In the genomic region with DNA sequence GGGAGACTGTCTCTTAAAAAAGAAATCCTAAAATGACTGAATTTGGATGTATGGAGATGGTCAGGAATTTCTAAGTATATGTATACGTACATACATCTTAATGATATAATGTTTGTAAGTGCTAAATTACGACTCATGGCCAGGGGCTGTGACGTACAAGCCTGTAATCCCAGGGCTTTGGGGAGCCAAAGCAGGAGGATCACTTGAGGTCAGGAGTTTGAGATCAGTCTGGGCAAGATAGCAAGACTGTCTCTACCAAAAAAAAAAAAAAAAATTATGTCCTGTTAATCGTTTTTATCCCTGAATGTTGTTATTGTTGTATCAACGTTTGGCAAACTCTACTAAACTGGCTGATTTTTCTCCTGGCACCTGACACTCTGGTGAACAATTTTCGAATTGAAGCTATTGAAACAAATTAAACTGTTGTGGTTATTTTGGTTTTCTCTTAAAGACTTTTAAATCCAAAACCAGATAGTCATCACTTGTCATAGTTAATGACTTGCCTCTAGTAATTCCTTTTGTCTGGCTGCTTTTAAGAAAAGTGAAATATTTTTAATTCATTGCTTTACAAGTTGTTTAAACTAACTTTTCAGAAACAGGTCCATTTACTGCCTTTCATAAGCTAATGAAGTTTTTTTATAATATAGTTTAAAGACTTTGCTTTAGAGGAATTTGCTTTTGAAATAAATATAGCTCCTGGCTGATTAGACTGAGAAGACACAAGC, we compare ENCODE assay signal across 11 cellular contexts. TPM values are rescaled to one million over a fixed set of nuclear protein-coding genes. Genes with fewer than 3 reads are reported as not detected.
DNase-seq lines count a peak whose midpoint lies in the region; ATAC-seq and TF ChIP-seq lines count a peak whose summit lies in the region.
"Had no signal": no experiment of that assay in that cellular context is flagged by ENCODE, and none has a peak within 500 bp of the region (broad histone marks: within the 10 kb centered on the region; RNA-seq: fewer than 3 reads in every experiment).

No MANE protein-coding gene starts in this region.

- H3K4me3 ChIP-seq in CD4-positive, alpha-beta memory T cell (ENCODE audit: low read length in 2 of 2), result no peak overlapping the region
- H3K4me3 ChIP-seq in adipocyte (ENCODE audit: low read length), result peak overlapping the region; percentile 100
- H3K4me3 ChIP-seq in ovary, result no peak overlapping the region
- H3K4me3 ChIP-seq: skin epidermis had no signal

- H3K27ac Mint-ChIP-seq in CD4-positive, alpha-beta memory T cell, result peak overlapping the region in 4 of 7 donors; percentile 31 to 83 (median 46)
- H3K27ac Mint-ChIP-seq in naive thymus-derived CD8-positive, alpha-beta T cell, result peak overlapping the region in 5 of 10 donors; percentile 7 to 77 (median 49)

- H3K4me1 ChIP-seq in CD4-positive, alpha-beta memory T cell (ENCODE audit: insufficient read depth, low read length), result peaks cover 91% of the 10 kb centered on the region
- peaks cover 73% of the 10 kb centered on the region for H3K4me1 ChIP-seq in adipocyte (ENCODE audit: control insufficient read depth, insufficient read depth, low read length)
- H3K4me1 ChIP-seq in ovary (ENCODE audit: insufficient read depth), result peaks cover 12% of the 10 kb centered on the region

- no peaks in the 10 kb centered on the region for H3K27me3 Mint-ChIP-seq in CD4-positive, alpha-beta memory T cell
- no peaks in the 10 kb centered on the region for H3K27me3 Mint-ChIP-seq in naive thymus-derived CD8-positive, alpha-beta T cell

- no peak for DNase-seq in CD4-positive, alpha-beta memory T cell
- DNase-seq in M059J (ENCODE audit: low read depth), result peak; percentile 56
- DNase-seq in adipocyte (ENCODE audit: low read depth), result no peak
- no peak for DNase-seq in naive thymus-derived CD8-positive, alpha-beta T cell
- DNase-seq in NK-92 treated with Interleukin-12 subunit alpha and Interleukin-12 subunit beta, amount 100 ng/mL, for 24 hours (lab: John Stamatoyannopoulos, UW), result no peak
- no peak for DNase-seq in ovary
- DNase-seq in D341Med (ENCODE audit: low spot score), result no peak
- DNase-seq in COLO668 (lab: John Stamatoyannopoulos, UW; ENCODE audit: unreplicated experiment), result no peak
- DNase-seq: left ventricle myocardium superior, NCI-H345 had no signal

- no peaks in the 10 kb centered on the region for H3K27me3 ChIP-seq in CD4-positive, alpha-beta memory T cell (ENCODE audit: insufficient read depth, low read length)
- H3K27me3 ChIP-seq in adipocyte (replicated peaks; ENCODE audit: control insufficient read depth, insufficient read depth, low read length) (no peaks in the 10 kb centered on the region), ovary (no peaks in the 10 kb centered on the region)

- H3K9me3 Mint-ChIP-seq in CD4-positive, alpha-beta memory T cell, result no peaks in the 10 kb centered on the region
- no peaks in the 10 kb centered on the region for H3K9me3 Mint-ChIP-seq in naive thymus-derived CD8-positive, alpha-beta T cell

- intact Hi-C loops in CD4-positive, alpha-beta memory T cell (cut with micrococcal nuclease), result loop anchor here (10.0 kb wide), 1 partner anchor 125 kb away; no protein-coding TSS in a partner anchor
- intact Hi-C loops in ovary (cut with DNase I), result loop anchor here in 1 of 4 donors (10.0 kb wide), 1 partner anchor 125 kb away; no protein-coding TSS in a partner anchor

- H3K4me1 Mint-ChIP-seq in CD4-positive, alpha-beta memory T cell, result peaks cover 51 to 87% (median 69%) of the 10 kb centered on the region in 4 donors
- H3K4me1 Mint-ChIP-seq in naive thymus-derived CD8-positive, alpha-beta T cell, result peaks cover 24 to 92% (median 76%) of the 10 kb centered on the region in 4 donors

- H3K36me3 ChIP-seq in CD4-positive, alpha-beta memory T cell (ENCODE audit: insufficient read depth, low read length), result peaks cover 36% of the 10 kb centered on the region
- H3K36me3 ChIP-seq in adipocyte (ENCODE audit: control insufficient read depth, insufficient read depth, low read length, severe bottlenecking), result peaks cover 36% of the 10 kb centered on the region
- no peaks in the 10 kb centered on the region for H3K36me3 ChIP-seq in ovary

- H3K36me3 Mint-ChIP-seq in CD4-positive, alpha-beta memory T cell, result peaks cover 33 to 58% of the 10 kb centered on the region in 2 donors
- peaks cover 0 to 72% (median 6%) of the 10 kb centered on the region in 3 donors for H3K36me3 Mint-ChIP-seq in naive thymus-derived CD8-positive, alpha-beta T cell

- POLR2A ChIA-PET in CD4-positive, alpha-beta memory T cell (lab: Charles Lee; ENCODE audit: partially characterized antibody), result interaction anchor here (0.8 to 1.6 kb wide), 4 partner anchors 12 to 41 kb away, joined by 3 to 4 read pairs (median 3); no protein-coding TSS in a partner anchor
- POLR2A ChIA-PET in naive thymus-derived CD8-positive, alpha-beta T cell (lab: Charles Lee), result no interaction called here

- TF ChIP-seq POLR2A in ovary (IDR thresholded peaks at IDR 0.05), result no peak

- ATAC-seq in naive thymus-derived CD8-positive, alpha-beta T cell, result no peak
- ATAC-seq: left ventricle myocardium superior had no signal

- CTCF ChIA-PET in CD4-positive, alpha-beta memory T cell (lab: Charles Lee; ENCODE audit: partially characterized antibody), result interaction anchor here (0.5 to 0.7 kb wide), 4 partner anchors 13 to 144 kb away, joined by 3 to 4 read pairs (median 3); no protein-coding TSS in a partner anchor

- peak overlapping the region; percentile 51 for H3K9ac ChIP-seq in adipocyte (ENCODE audit: low read length)

- H3K9me3 ChIP-seq in CD4-positive, alpha-beta memory T cell (ENCODE audit: control insufficient read depth in 1 of 2, low read length in 2 of 2), result no peaks in the 10 kb centered on the region
- H3K9me3 ChIP-seq in adipocyte (ENCODE audit: control insufficient read depth, low read length) (no peaks in the 10 kb centered on the region), ovary (no peaks in the 10 kb centered on the region)

- peak overlapping the region; percentile 6 for H3K27ac ChIP-seq in CD4-positive, alpha-beta memory T cell (ENCODE audit: low read depth, low read length)
- H3K27ac ChIP-seq in ovary, result no peak overlapping the region

- 22 to 23% (median 23%) methylated on average over 6 of the region's 6 CpGs for WGBS in ovary, 3 donors

- no peak for TF ChIP-seq CTCF in ovary (IDR thresholded peaks at IDR 0.05)

- H3K4me3 Mint-ChIP-seq in CD4-positive, alpha-beta memory T cell, result peak overlapping the region in 7 of 8 donors; percentile 15 to 81 (median 60)
- peak overlapping the region in 9 of 10 donors; percentile 26 to 75 (median 50) for H3K4me3 Mint-ChIP-seq in naive thymus-derived CD8-positive, alpha-beta T cell

- no peak for TF ChIP-seq EP300 in ovary (IDR thresholded peaks at IDR 0.05)

RNA-seq across cellular contexts. Expression of a gene that starts 7.0 kb away (rescaled TPM):
- total RNA-seq in CD4-positive, alpha-beta memory T cell, result 100 to 1,000 TPM; 260 to 263 TPM
- 100 to 1,000 TPM; 284 to 395 TPM for polyA plus RNA-seq in CD4-positive, alpha-beta memory T cell
- total RNA-seq in M059J (2014; rRNA removed; shearing (Covaris generic)), result 225 and 272 TPM in 2 replicates
- total RNA-seq in naive thymus-derived CD8-positive, alpha-beta T cell, result 100 to 1,000 TPM; 271 to 320 TPM
- 100 to 1,000 TPM; 286 to 311 (median 298) TPM for polyA plus RNA-seq in naive thymus-derived CD8-positive, alpha-beta T cell
- total RNA-seq in ovary, result 100 to 1,000 TPM; 210 to 393 (median 346) TPM
- polyA plus RNA-seq in ovary, result 100 to 1,000 TPM; 303 to 772 TPM
